ENCODE assay signal across 19 cellular contexts in genomic region chr1:76256289-76257223, GRCh38.
A peak's percentile ranks its signal among the peaks of the same experiment; 100 is the strongest.
DNase-seq lines count a peak whose midpoint lies in the region; ATAC-seq and TF ChIP-seq lines count a peak whose summit lies in the region.
"Had no signal": no experiment of that assay in that cellular context is flagged by ENCODE, and none has a peak within 500 bp of the region (broad histone marks: within the 10 kb centered on the region; RNA-seq: fewer than 3 reads in every experiment).

No MANE protein-coding gene starts in this region.

- H2BK20ac ChIP-seq in H9 (ENCODE audit: low read depth, low read length, poor library complexity, severe bottlenecking), result no peak overlapping the region

- H2BK12ac ChIP-seq in H9 (ENCODE audit: insufficient read length, low read depth, low read length), result no peak overlapping the region

- POLR2A ChIA-PET in T-cell (lab: Charles Lee), result interaction anchor here in 1 of 2 donors (0.6 kb wide), 1 partner anchor 1503 kb away, joined by 3 read pairs; the partner anchor contains the start of gene USP33

- no peaks in the 10 kb centered on the region for H3K23me2 ChIP-seq in H9 (ENCODE audit: insufficient read length, low read depth, low read length, poor library complexity, severe bottlenecking)

- H2AFZ ChIP-seq in H9 (ENCODE audit: low read length), result no peak overlapping the region

- no peak overlapping the region for H3K56ac ChIP-seq in H9 (ENCODE audit: insufficient read length, low read depth, low read length)

- H3K18ac ChIP-seq in H9 (ENCODE audit: insufficient read length, low read depth, low read length), result no peak overlapping the region

- no peak for DNase-seq in T-helper 2 cell treated with Interferon-gamma antibody and Interleukin-4, amounts not matched to agents 5 μg/mL and 100 μg/mL, for 36 hours (ENCODE audit: low spot score)
- DNase-seq in T-helper 2 cell, result no peak
- DNase-seq in DMS79 treated with DMSO at 0.1 percent for 48 hours (lab: John Stamatoyannopoulos, UW), result peak; percentile 31
- DNase-seq in T-cell, result peak in 3 of 34 experiments; percentile 10 to 16 (median 10)
- no peak for DNase-seq in mesothelial cell of epicardium (ENCODE audit: low spot score in 2 of 2, unreplicated experiment in 2 of 2)
- no peak for DNase-seq in NCI-H2196 treated with DMSO at 0.1 percent for 48 hours (lab: John Stamatoyannopoulos, UW; ENCODE audit: unreplicated experiment)
- DNase-seq in H9, result no peak
- DNase-seq: activated CD4-positive, alpha-beta T cell treated with anti-CD3 and anti-CD28 coated beads for 48 hours; cortex of kidney; foreskin keratinocyte; Karpas-422; NCI-H446 treated with DMSO at 0.1 percent for 48 hours; SJCRH30; transverse colon had no signal

- H4K91ac ChIP-seq in H9 (ENCODE audit: insufficient read length, low read depth, low read length), result no peak overlapping the region

- no peak overlapping the region for H2AK5ac ChIP-seq in H9 (ENCODE audit: insufficient read length, low read length)

- CTCF ChIA-PET in T-cell (lab: Charles Lee), result no interaction called here

- H3K79me1 ChIP-seq in H9 (ENCODE audit: insufficient read depth, low read depth, low read length, poor library complexity, severe bottlenecking), result no peaks in the 10 kb centered on the region

- H4K5ac ChIP-seq in H9 (ENCODE audit: insufficient read length, low read depth, low read length), result no peak overlapping the region

- peaks cover 1% of the 10 kb centered on the region for H3K36me3 Mint-ChIP-seq in T-helper 2 cell treated with Interferon-gamma antibody and Interleukin-4, amounts not matched to agents 5 μg/mL and 100 μg/mL, for 36 hours (ENCODE audit: low read depth)
- no peaks in the 10 kb centered on the region for H3K36me3 Mint-ChIP-seq in T-cell
- H3K36me3 Mint-ChIP-seq in mesothelial cell of epicardium, result no peaks in the 10 kb centered on the region
- no peaks in the 10 kb centered on the region for H3K36me3 Mint-ChIP-seq in H9 (ENCODE audit: insufficient read depth in 1 of 3, low read depth in 3 of 3)
- H3K36me3 Mint-ChIP-seq: CD14-positive monocyte; stimulated activated memory B cell treated with anti-CD40 and anti-IgM and Interleukin-4, amounts not matched to agents 10 μg/mL and 1 μg/mL and 100 μg/mL, for 72 hours had no signal

- TF ChIP-seq CTCF in mesothelial cell of epicardium (IDR thresholded peaks at IDR 0.05; ENCODE audit: unreplicated experiment) (no peak), H9 (conservative IDR thresholded peaks at IDR 0.05) (no peak)

- no peak overlapping the region for H3K27ac ChIP-seq in H9 (ENCODE audit: insufficient read length, low read depth, low read length)
- H3K27ac ChIP-seq: foreskin keratinocyte, neutrophil, SJCRH30, transverse colon had no signal

- no peak overlapping the region for H4K8ac ChIP-seq in H9 (replicated peaks; ENCODE audit: insufficient read length, low read depth, low read length)

- H3K9ac ChIP-seq in H9 (ENCODE audit: extremely low read depth, insufficient read length, low read length), result no peak overlapping the region

- H3K23ac ChIP-seq in H9 (ENCODE audit: insufficient read length, low read depth, low read length), result no peak overlapping the region

- H3K14ac ChIP-seq in H9 (ENCODE audit: insufficient read depth, low read length), result no peak overlapping the region

- no peaks in the 10 kb centered on the region for H3K79me2 ChIP-seq in H9 (ENCODE audit: insufficient read depth, low read length)

- no peaks in the 10 kb centered on the region for H3K9me3 ChIP-seq in H9 (ENCODE audit: control insufficient read depth, low read depth, low read length)
- H3K9me3 ChIP-seq: neutrophil, SJCRH30, transverse colon had no signal

- no peak overlapping the region for H3K4me2 ChIP-seq in H9 (ENCODE audit: insufficient read depth, insufficient read length, low read length)

- 100% methylated on average over 1 of the region's 3 CpGs for WGBS in H9 (ENCODE audit: extremely low coverage, insufficient read length, low lambda C conversion rate)

- H3K4me1 Mint-ChIP-seq in T-helper 2 cell treated with Interferon-gamma antibody and Interleukin-4, amounts not matched to agents 5 μg/mL and 100 μg/mL, for 36 hours (ENCODE audit: low read depth), result peaks cover 42% of the 10 kb centered on the region
- H3K4me1 Mint-ChIP-seq in T-cell (peaks cover 62 to 73% (median 66%) of the 10 kb centered on the region in 3 donors), mesothelial cell of epicardium (peaks cover 25% of the 10 kb centered on the region), H9 (peaks cover 28 to 32% of the 10 kb centered on the region in 2 experiments)

- peak in 3 of 4 experiments; percentile 24 to 79 (median 48) for ATAC-seq in T-cell (replicated peaks in 1 of 4)
- no peak for ATAC-seq in GM19328 (IDR thresholded peaks at IDR 0.05; ENCODE audit: unreplicated experiment)
- ATAC-seq: foreskin keratinocyte; stimulated activated memory B cell treated with anti-CD40 and anti-IgM and Interleukin-4, amounts not matched to agents 10 μg/mL and 1 μg/mL and 100 μg/mL, for 72 hours had no signal

- no peaks in the 10 kb centered on the region for H3K4me1 ChIP-seq in H9 (ENCODE audit: insufficient read depth, low read length)
- H3K4me1 ChIP-seq: foreskin keratinocyte, SJCRH30, transverse colon had no signal

- H3K27ac Mint-ChIP-seq in T-helper 2 cell treated with Interferon-gamma antibody and Interleukin-4, amounts not matched to agents 5 μg/mL and 100 μg/mL, for 36 hours, result peak overlapping the region; percentile 26
- H3K27ac Mint-ChIP-seq in T-cell (peak overlapping the region; percentile 62 to 76), mesothelial cell of epicardium (peak overlapping the region; percentile 38), H9 (no peak overlapping the region)
- H3K27ac Mint-ChIP-seq: activated T-helper 17 cell treated with anti-CD3 and anti-CD28 coated beads, Interleukin-2, amount 50 U/mL, for 72 hours; CD14-positive monocyte; stimulated activated memory B cell treated with anti-CD40 and anti-IgM and Interleukin-4, amounts not matched to agents 10 μg/mL and 1 μg/mL and 100 μg/mL, for 72 hours had no signal

- no peaks in the 10 kb centered on the region for H3K27me3 Mint-ChIP-seq in T-helper 2 cell treated with Interferon-gamma antibody and Interleukin-4, amounts not matched to agents 5 μg/mL and 100 μg/mL, for 36 hours (ENCODE audit: low read depth)
- H3K27me3 Mint-ChIP-seq in T-cell (no peaks in the 10 kb centered on the region), mesothelial cell of epicardium (ENCODE audit: low read depth) (no peaks in the 10 kb centered on the region), H9 (ENCODE audit: low read depth) (no peaks in the 10 kb centered on the region)
- H3K27me3 Mint-ChIP-seq: stimulated activated memory B cell treated with anti-CD40 and anti-IgM and Interleukin-4, amounts not matched to agents 10 μg/mL and 1 μg/mL and 100 μg/mL, for 72 hours had no signal

- no peaks in the 10 kb centered on the region for H3K27me3 ChIP-seq in H9 (ENCODE audit: insufficient read depth, low read length)
- H3K27me3 ChIP-seq: foreskin keratinocyte, neutrophil, SJCRH30, transverse colon had no signal

- H3K4ac ChIP-seq in H9 (ENCODE audit: low read depth, low read length), result no peak overlapping the region

- no peaks in the 10 kb centered on the region for H3K9me3 Mint-ChIP-seq in T-helper 2 cell treated with Interferon-gamma antibody and Interleukin-4, amounts not matched to agents 5 μg/mL and 100 μg/mL, for 36 hours
- peaks cover 0 to 3% (median 0%) of the 10 kb centered on the region in 3 donors for H3K9me3 Mint-ChIP-seq in T-cell
- H3K9me3 Mint-ChIP-seq in mesothelial cell of epicardium, result no peaks in the 10 kb centered on the region
- no peaks in the 10 kb centered on the region for H3K9me3 Mint-ChIP-seq in H9
- H3K9me3 Mint-ChIP-seq: activated T-helper 17 cell treated with anti-CD3 and anti-CD28 coated beads, Interleukin-2, amount 50 U/mL, for 72 hours; stimulated activated memory B cell treated with anti-CD40 and anti-IgM and Interleukin-4, amounts not matched to agents 10 μg/mL and 1 μg/mL and 100 μg/mL, for 72 hours had no signal

- H3K4me3 Mint-ChIP-seq in T-helper 2 cell treated with Interferon-gamma antibody and Interleukin-4, amounts not matched to agents 5 μg/mL and 100 μg/mL, for 36 hours, result peak overlapping the region; percentile 53
- peak overlapping the region in 1 of 3 donors; percentile 59 for H3K4me3 Mint-ChIP-seq in T-cell
- no peak overlapping the region for H3K4me3 Mint-ChIP-seq in mesothelial cell of epicardium
- no peak overlapping the region for H3K4me3 Mint-ChIP-seq in H9
- H3K4me3 Mint-ChIP-seq: activated T-helper 17 cell treated with anti-CD3 and anti-CD28 coated beads, Interleukin-2, amount 50 U/mL, for 72 hours; CD14-positive monocyte; stimulated activated memory B cell treated with anti-CD40 and anti-IgM and Interleukin-4, amounts not matched to agents 10 μg/mL and 1 μg/mL and 100 μg/mL, for 72 hours had no signal

- H4K20me1 ChIP-seq in H9 (ENCODE audit: control insufficient read depth, insufficient read depth, insufficient read length), result no peaks in the 10 kb centered on the region

- no peak overlapping the region for H2BK15ac ChIP-seq in H9 (ENCODE audit: low read depth, low read length)

- H2BK120ac ChIP-seq in H9 (ENCODE audit: low read depth, low read length, poor library complexity, severe bottlenecking), result no peak overlapping the region

- no peak overlapping the region for H2BK5ac ChIP-seq in H9 (ENCODE audit: insufficient read length, low read length)

- no peak overlapping the region for H3T11ph ChIP-seq in H9 (ENCODE audit: low read length)

Comparison
In these comparisons a context has a peak if more than half of its experiments do, and no peak if none do; other contexts are left out.
1. H3K27ac Mint-ChIP-seq: peak in T-helper 2 cell treated with Interferon-gamma antibody and Interleukin-4, amounts not matched to agents 5 μg/mL and 100 μg/mL, for 36 hours (single experiment), T-cell (2 of 2) and mesothelial cell of epicardium (single experiment); none in H9 (0 of 3).